14 cellular contexts compared by ENCODE assay signal in the genomic region with DNA sequence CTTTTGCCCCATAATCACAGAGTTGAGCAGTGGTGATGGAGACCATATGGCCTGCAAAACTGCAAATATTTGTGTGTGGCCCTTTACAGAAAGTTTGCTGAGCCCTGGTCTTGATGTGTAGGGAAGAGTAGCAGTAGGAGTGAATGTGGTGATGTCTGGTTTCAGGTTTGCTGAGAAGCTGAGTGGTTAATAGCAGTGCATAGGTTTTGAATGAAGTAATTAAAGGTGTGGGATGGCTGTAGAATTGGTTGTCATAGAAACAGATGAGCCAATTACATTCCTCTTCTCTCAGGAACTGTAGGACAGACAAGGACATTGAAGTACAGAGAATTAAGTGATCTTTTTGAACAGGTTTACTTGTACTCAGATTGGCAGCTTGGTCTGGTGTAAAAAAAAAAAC. TPM values are rescaled to one million over a fixed set of nuclear protein-coding genes. Genes with fewer than 3 reads are reported as not detected.
DNase-seq lines count a peak whose midpoint lies in the region; ATAC-seq and TF ChIP-seq lines count a peak whose summit lies in the region.
"Had no signal": no experiment of that assay in that cellular context is flagged by ENCODE, and none has a peak within 500 bp of the region (broad histone marks: within the 10 kb centered on the region; RNA-seq: fewer than 3 reads in every experiment).

No MANE protein-coding gene starts in this region.

- H3K36me3 Mint-ChIP-seq in activated CD8-positive, alpha-beta T cell treated with anti-CD3 and anti-CD28 coated beads for 36 hours (ENCODE audit: low read depth) = peaks cover 21% of the 10 kb centered on the region
- H3K36me3 Mint-ChIP-seq in osteocyte (ENCODE audit: unreplicated experiment) = no peaks in the 10 kb centered on the region

- peak; percentile 79 for ATAC-seq in activated CD8-positive, alpha-beta T cell treated with anti-CD3 and anti-CD28 coated beads for 36 hours
- ATAC-seq in HG02678 (IDR thresholded peaks at IDR 0.05; ENCODE audit: unreplicated experiment) (no peak), GM21786 (IDR thresholded peaks at IDR 0.05; ENCODE audit: unreplicated experiment) (no peak), GM19395 (IDR thresholded peaks at IDR 0.05; ENCODE audit: unreplicated experiment) (no peak)

- peak overlapping the region; percentile 88 for H3K27ac Mint-ChIP-seq in activated CD8-positive, alpha-beta T cell treated with anti-CD3 and anti-CD28 coated beads for 36 hours
- peak overlapping the region; percentile 41 for H3K27ac Mint-ChIP-seq in osteocyte (ENCODE audit: unreplicated experiment)

- H3K4me1 Mint-ChIP-seq in activated CD8-positive, alpha-beta T cell treated with anti-CD3 and anti-CD28 coated beads for 36 hours (ENCODE audit: low read depth) = peaks cover 60% of the 10 kb centered on the region
- H3K4me1 Mint-ChIP-seq in osteocyte (ENCODE audit: unreplicated experiment) = peaks cover 33% of the 10 kb centered on the region

- DNase-seq in NCI-H2107 treated with DMSO at 0.1 percent for 48 hours (lab: John Stamatoyannopoulos, UW; ENCODE audit: unreplicated experiment) (peak; percentile 43), NCI-H2107 (lab: John Stamatoyannopoulos, UW) (no peak), NCI-H1417 (lab: John Stamatoyannopoulos, UW) (peak; percentile 17 to 84 (median 22)), osteocyte (ENCODE audit: extremely low spot score, unreplicated experiment) (no peak)
- DNase-seq in activated CD8-positive, alpha-beta T cell treated with anti-CD3 and anti-CD28 coated beads for 36 hours = peak; percentile 25
- DNase-seq: activated CD4-positive, alpha-beta T cell treated with anti-CD3 and anti-CD28 coated beads for 4 hours; GM23248; NCI-H1092; SK-N-SH; small intestine; transverse colon had no signal

- H3K27me3 Mint-ChIP-seq in activated CD8-positive, alpha-beta T cell treated with anti-CD3 and anti-CD28 coated beads for 36 hours = no peaks in the 10 kb centered on the region
- no peaks in the 10 kb centered on the region for H3K27me3 Mint-ChIP-seq in osteocyte (ENCODE audit: unreplicated experiment)

- intact Hi-C loops in activated CD8-positive, alpha-beta T cell treated with anti-CD3 and anti-CD28 coated beads for 36 hours (cut with micrococcal nuclease) = loop anchor here (2.0 kb wide), 1 partner anchor 73 kb away; no protein-coding TSS in a partner anchor

- H3K9me3 Mint-ChIP-seq in activated CD8-positive, alpha-beta T cell treated with anti-CD3 and anti-CD28 coated beads for 36 hours = no peaks in the 10 kb centered on the region
- no peaks in the 10 kb centered on the region for H3K9me3 Mint-ChIP-seq in osteocyte (ENCODE audit: unreplicated experiment)

- TF ChIP-seq CTCF in activated CD8-positive, alpha-beta T cell treated with anti-CD3 and anti-CD28 coated beads for 36 hours (IDR thresholded peaks at IDR 0.05) = no peak
- TF ChIP-seq CTCF in osteocyte (IDR thresholded peaks at IDR 0.05) = no peak

- no peak overlapping the region for H3K4me3 Mint-ChIP-seq in activated CD8-positive, alpha-beta T cell treated with anti-CD3 and anti-CD28 coated beads for 36 hours
- no peak overlapping the region for H3K4me3 Mint-ChIP-seq in osteocyte (ENCODE audit: unreplicated experiment)

- CTCF ChIA-PET in activated CD8-positive, alpha-beta T cell treated with anti-CD3 and anti-CD28 coated beads for 36 hours (lab: Charles Lee) = interaction anchor here (1.1 to 2.6 kb wide), 3 partner anchors 10 to 81 kb away, joined by 3 to 7 read pairs (median 5); no protein-coding TSS in a partner anchor

- POLR2A ChIA-PET in activated CD8-positive, alpha-beta T cell treated with anti-CD3 and anti-CD28 coated beads for 36 hours (lab: Charles Lee) = interaction anchor here (0.8 to 1.1 kb wide), 3 partner anchors 12 to 38 kb away, joined by 3 to 5 read pairs (median 3); no protein-coding TSS in a partner anchor

RNA-seq across cellular contexts. Expression of a gene that starts 37.4 kb away (rescaled TPM):
- total RNA-seq in activated CD8-positive, alpha-beta T cell treated with anti-CD3 and anti-CD28 coated beads for 36 hours = 10 to 100 TPM; 41.2 to 43.6 TPM
- total RNA-seq in osteocyte = 51.7 and 52.0 TPM in 2 replicates

Comparison
In these comparisons a context has a peak if more than half of its experiments do, and no peak if none do; other contexts are left out.
1. DNase-seq: peak in NCI-H2107 treated with DMSO at 0.1 percent for 48 hours (single experiment), NCI-H1417 (3 of 3) and activated CD8-positive, alpha-beta T cell treated with anti-CD3 and anti-CD28 coated beads for 36 hours (single experiment); none in NCI-H2107 (single experiment) and osteocyte (single experiment).